ENCODE assay signal across 8 cellular contexts in genomic region chr2:190119257-190119656, GRCh38. TPM values are rescaled to one million over a fixed set of nuclear protein-coding genes. Genes with fewer than 3 reads are reported as not detected.
DNase-seq lines count a peak whose midpoint lies in the region; ATAC-seq and TF ChIP-seq lines count a peak whose summit lies in the region.

No MANE protein-coding gene starts in this region.

- WGBS in esophagus, 2 donors, result 63 to 68% methylated on average over 14 of the region's 14 CpGs

- peaks cover 0 to 19% (median 9%) of the 10 kb centered on the region in 4 donors for H3K4me1 Mint-ChIP-seq in CD4-positive, CD25-positive, alpha-beta regulatory T cell
- peaks cover 9% of the 10 kb centered on the region for H3K4me1 Mint-ChIP-seq in T-helper 2 cell treated with Interferon-gamma antibody and Interleukin-4, amounts not matched to agents 5 μg/mL and 100 μg/mL, for 36 hours (ENCODE audit: low read depth)
- H3K4me1 Mint-ChIP-seq in naive B cell, result peaks cover 12 to 18% (median 17%) of the 10 kb centered on the region in 3 donors

- no peaks in the 10 kb centered on the region for H3K9me3 Mint-ChIP-seq in CD4-positive, CD25-positive, alpha-beta regulatory T cell
- no peaks in the 10 kb centered on the region for H3K9me3 Mint-ChIP-seq in T-helper 2 cell treated with Interferon-gamma antibody and Interleukin-4, amounts not matched to agents 5 μg/mL and 100 μg/mL, for 36 hours
- peaks cover 0 to 9% (median 0%) of the 10 kb centered on the region in 7 donors for H3K9me3 Mint-ChIP-seq in naive B cell

- no peaks in the 10 kb centered on the region for H3K27me3 ChIP-seq in CD4-positive, CD25-positive, alpha-beta regulatory T cell (ENCODE audit: control insufficient read depth, insufficient read depth, low read length)
- no peaks in the 10 kb centered on the region for H3K27me3 ChIP-seq in esophagus (ENCODE audit: control insufficient read depth in 1 of 2, insufficient read depth in 2 of 2, low read length in 2 of 2)

- peak in 1 of 2 donors; percentile 50 for ATAC-seq in CD4-positive, CD25-positive, alpha-beta regulatory T cell (ENCODE audit: low read depth in 2 of 2)
- peak; percentile 82 to 89 for ATAC-seq in naive B cell (ENCODE audit: low read depth in 2 of 2)
- ATAC-seq in SK-N-SH treated with all-trans-retinoic acid at 6 μM for 48 hours, result no peak
- no peak for ATAC-seq in HG03108 (IDR thresholded peaks at IDR 0.05; ENCODE audit: unreplicated experiment)

- H3K4me3 Mint-ChIP-seq in CD4-positive, CD25-positive, alpha-beta regulatory T cell, result peak overlapping the region; percentile 23 to 51 (median 40)
- peak overlapping the region; percentile 18 for H3K4me3 Mint-ChIP-seq in T-helper 2 cell treated with Interferon-gamma antibody and Interleukin-4, amounts not matched to agents 5 μg/mL and 100 μg/mL, for 36 hours
- H3K4me3 Mint-ChIP-seq in naive B cell, result peak overlapping the region; percentile 18 to 85 (median 70)

- no peaks in the 10 kb centered on the region for H3K4me1 ChIP-seq in CD4-positive, CD25-positive, alpha-beta regulatory T cell (ENCODE audit: control insufficient read depth, insufficient read depth, low read length, poor library complexity, severe bottlenecking)
- no peaks in the 10 kb centered on the region for H3K4me1 ChIP-seq in esophagus (ENCODE audit: control insufficient read depth in 2 of 2, insufficient read depth in 2 of 2, low read length in 1 of 2)

- H3K36me3 ChIP-seq in CD4-positive, CD25-positive, alpha-beta regulatory T cell (ENCODE audit: control insufficient read depth, insufficient read depth, low read length), result no peaks in the 10 kb centered on the region
- H3K36me3 ChIP-seq in esophagus (ENCODE audit: control insufficient read depth in 2 of 2, insufficient read depth in 2 of 2, low read length in 1 of 2), result no peaks in the 10 kb centered on the region

- H3K9me3 ChIP-seq in CD4-positive, CD25-positive, alpha-beta regulatory T cell (ENCODE audit: control insufficient read depth in 2 of 2, low read length in 2 of 2), result no peaks in the 10 kb centered on the region
- no peaks in the 10 kb centered on the region for H3K9me3 ChIP-seq in esophagus (ENCODE audit: control insufficient read depth in 2 of 2, insufficient read depth in 1 of 2, low read depth in 1 of 2, low read length in 1 of 2)

- H3K27ac ChIP-seq in CD4-positive, CD25-positive, alpha-beta regulatory T cell (ENCODE audit: insufficient read depth, low read length, poor library complexity, severe bottlenecking), result no peak overlapping the region
- no peak overlapping the region for H3K27ac ChIP-seq in esophagus (ENCODE audit: low read depth in 2 of 2, low read length in 1 of 2)

- peaks cover 11% of the 10 kb centered on the region for H3K27me3 Mint-ChIP-seq in CD4-positive, CD25-positive, alpha-beta regulatory T cell
- H3K27me3 Mint-ChIP-seq in T-helper 2 cell treated with Interferon-gamma antibody and Interleukin-4, amounts not matched to agents 5 μg/mL and 100 μg/mL, for 36 hours (ENCODE audit: low read depth), result no peaks in the 10 kb centered on the region
- H3K27me3 Mint-ChIP-seq in naive B cell, result no peaks in the 10 kb centered on the region

- peak overlapping the region; percentile 31 for H3K4me3 ChIP-seq in CD4-positive, CD25-positive, alpha-beta regulatory T cell (ENCODE audit: low read depth, low read length)
- peak overlapping the region; percentile 39 for H3K4me3 ChIP-seq in esophagus (ENCODE audit: low read depth in 1 of 2, low read length in 2 of 2)

- H3K36me3 Mint-ChIP-seq in CD4-positive, CD25-positive, alpha-beta regulatory T cell, result no peaks in the 10 kb centered on the region
- H3K36me3 Mint-ChIP-seq in T-helper 2 cell treated with Interferon-gamma antibody and Interleukin-4, amounts not matched to agents 5 μg/mL and 100 μg/mL, for 36 hours (ENCODE audit: low read depth), result no peaks in the 10 kb centered on the region
- no peaks in the 10 kb centered on the region for H3K36me3 Mint-ChIP-seq in naive B cell

- peak; percentile 4 to 12 (median 7) for DNase-seq in CD4-positive, CD25-positive, alpha-beta regulatory T cell
- DNase-seq in T-helper 2 cell treated with Interferon-gamma antibody and Interleukin-4, amounts not matched to agents 5 μg/mL and 100 μg/mL, for 36 hours (ENCODE audit: low spot score), result no peak
- DNase-seq in naive B cell (peak; percentile 57), amniotic stem cell (lab: John Stamatoyannopoulos, UW) (no peak), NCI-H526 treated with DMSO at 0.1 percent for 48 hours (lab: John Stamatoyannopoulos, UW) (no peak)

- peak overlapping the region in 2 of 3 donors; percentile 70 to 84 for H3K27ac Mint-ChIP-seq in CD4-positive, CD25-positive, alpha-beta regulatory T cell
- no peak overlapping the region for H3K27ac Mint-ChIP-seq in T-helper 2 cell treated with Interferon-gamma antibody and Interleukin-4, amounts not matched to agents 5 μg/mL and 100 μg/mL, for 36 hours
- peak overlapping the region in 1 of 6 donors; percentile 65 for H3K27ac Mint-ChIP-seq in naive B cell

TF ChIP-seq in SK-N-SH treated with all-trans-retinoic acid at 6 μM for 48 hours, 23 proteins besides CTCF, POLR2A, EP300 and RAD21 (continues in another document):
- TF ChIP-seq PPARA (CRISPR knock-in tag; IDR thresholded peaks at IDR 0.05; ENCODE audit: borderline replicate concordance), result no peak
- no peak for TF ChIP-seq BACH2 (CRISPR knock-in tag; IDR thresholded peaks at IDR 0.05; ENCODE audit: borderline replicate concordance)
- no peak for TF ChIP-seq ZFP30 (CRISPR knock-in tag; IDR thresholded peaks at IDR 0.05)
- no peak for TF ChIP-seq CREB5 (CRISPR knock-in tag; IDR thresholded peaks at IDR 0.05; ENCODE audit: low read depth)
- TF ChIP-seq SNAI2 (CRISPR knock-in tag; IDR thresholded peaks at IDR 0.05), result no peak
- no peak for TF ChIP-seq CSDC2 (CRISPR knock-in tag; IDR thresholded peaks at IDR 0.05)
- TF ChIP-seq CSRNP3 (CRISPR knock-in tag; IDR thresholded peaks at IDR 0.05), result no peak
- TF ChIP-seq ZNF70 (CRISPR knock-in tag; IDR thresholded peaks at IDR 0.05), result no peak
- no peak for TF ChIP-seq POU6F1 (CRISPR knock-in tag; IDR thresholded peaks at IDR 0.05; ENCODE audit: borderline replicate concordance, low read depth)
- TF ChIP-seq ZNF8 (CRISPR knock-in tag; IDR thresholded peaks at IDR 0.05), result no peak
- TF ChIP-seq TOX (CRISPR knock-in tag; IDR thresholded peaks at IDR 0.05; ENCODE audit: borderline replicate concordance), result no peak
- TF ChIP-seq ESRRG (CRISPR knock-in tag; IDR thresholded peaks at IDR 0.05), result no peak
- no peak for TF ChIP-seq PATZ1 (CRISPR knock-in tag; IDR thresholded peaks at IDR 0.05; ENCODE audit: borderline replicate concordance)
- TF ChIP-seq ISL1 (CRISPR knock-in tag; IDR thresholded peaks at IDR 0.05), result no peak

RNA-seq across cellular contexts. Expression of gene MSTN, which starts 56.7 kb away (rescaled TPM):
- not detected for total RNA-seq in CD4-positive, CD25-positive, alpha-beta regulatory T cell
- not detected for polyA plus RNA-seq in CD4-positive, CD25-positive, alpha-beta regulatory T cell
- polyA plus RNA-seq in esophagus (under 1 TPM; 0.09 to 0.20 TPM), naive B cell (ENCODE audit: low read depth in 6 of 6) (not detected)

Comparison
In these comparisons a context has a peak if more than half of its experiments do, and no peak if none do; other contexts are left out.
1. ATAC-seq: peak in naive B cell (2 of 2); none in SK-N-SH treated with all-trans-retinoic acid at 6 μM for 48 hours (single experiment) and HG03108 (single experiment).
2. DNase-seq: peak in CD4-positive, CD25-positive, alpha-beta regulatory T cell (3 of 3) and naive B cell (single experiment); none in T-helper 2 cell treated with Interferon-gamma antibody and Interleukin-4, amounts not matched to agents 5 μg/mL and 100 μg/mL, for 36 hours (single experiment), amniotic stem cell (single experiment) and NCI-H526 treated with DMSO at 0.1 percent for 48 hours (single experiment).
3. H3K4me3 Mint-ChIP-seq: peak in every context shown above with its lines; median percentile 70 in naive B cell; 40 in CD4-positive, CD25-positive, alpha-beta regulatory T cell; 18 in T-helper 2 cell treated with Interferon-gamma antibody and Interleukin-4, amounts not matched to agents 5 μg/mL and 100 μg/mL, for 36 hours.